23 cellular contexts compared by ENCODE assay signal in the genomic region with DNA sequence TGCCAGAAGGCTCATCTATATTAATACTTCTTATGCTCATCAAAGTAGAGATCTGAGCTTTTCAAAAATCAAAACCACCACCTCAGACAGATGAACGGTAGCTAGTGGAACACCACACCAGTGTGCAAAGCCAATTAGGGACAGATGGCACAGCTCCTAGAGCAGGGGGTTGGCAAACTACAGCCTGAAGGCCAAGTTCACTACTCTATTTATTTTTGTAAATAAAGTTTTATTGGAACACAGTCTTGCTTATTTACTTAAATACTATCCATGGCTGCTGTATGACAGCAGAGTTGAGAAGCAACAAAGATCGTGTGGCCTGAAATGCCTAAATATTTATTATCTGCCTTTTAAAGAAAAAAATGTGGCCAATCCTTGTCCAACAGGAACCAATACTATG.
"Had no signal": no experiment of that assay in that cellular context is flagged by ENCODE, and none has a peak within 500 bp of the region (broad histone marks: within the 10 kb centered on the region; RNA-seq: fewer than 3 reads in every experiment).

No MANE protein-coding gene starts in this region.

- H3K27ac ChIP-seq: adrenal gland, coronary artery, dorsolateral prefrontal cortex, right atrium auricular region, tibial nerve had no signal

- H3K4me3 Mint-ChIP-seq: activated naive CD4-positive, alpha-beta T cell treated with anti-CD3 and anti-CD28 coated beads for 36 hours; activated naive CD8-positive, alpha-beta T cell treated with anti-CD3 and anti-CD28 coated beads for 36 hours; brain; memory B cell; naive thymus-derived CD8-positive, alpha-beta T cell; neural crest cell had no signal

- H3K27me3 ChIP-seq: adrenal gland, dorsolateral prefrontal cortex, gastrocnemius medialis, right atrium auricular region, tibial nerve had no signal

- H3K27ac Mint-ChIP-seq: activated naive CD4-positive, alpha-beta T cell treated with anti-CD3 and anti-CD28 coated beads for 36 hours; activated naive CD8-positive, alpha-beta T cell treated with anti-CD3 and anti-CD28 coated beads for 36 hours; memory B cell had no signal

- DNase-seq: activated CD4-positive, alpha-beta T cell treated with anti-CD3 and anti-CD28 coated beads for 4 hours; activated CD4-positive, alpha-beta T cell treated with anti-CD3 and anti-CD28 coated beads, Interleukin-2, amount 50 U/mL, for 4 hours; activated effector memory CD4-positive, alpha-beta T cell treated with anti-CD3 and anti-CD28 coated beads, Interleukin-2, amount 50 U/mL, for 16 hours; activated naive CD4-positive, alpha-beta T cell treated with anti-CD3 and anti-CD28 coated beads for 36 hours; activated naive CD8-positive, alpha-beta T cell treated with anti-CD3 and anti-CD28 coated beads for 36 hours; aorta; dorsolateral prefrontal cortex; effector memory CD4-positive, alpha-beta T cell; gastrocnemius medialis; glutamatergic neuron; naive thymus-derived CD8-positive, alpha-beta T cell; nucleus accumbens; stimulated activated CD4-positive, alpha-beta T cell treated with anti-CD3 and anti-CD28 coated beads, Interleukin-15, amount 100 ng/mL, for 24 hours; stimulated activated CD4-positive, alpha-beta T cell treated with anti-CD3 and anti-CD28 coated beads, Interleukin-2, amount 100 ng/mL, for 24 hours; stimulated activated naive CD4-positive, alpha-beta T cell treated with Interleukin-2 at 50 U/mL for 16 hours; T-helper 9 cell had no signal

- ATAC-seq: gastrocnemius medialis; naive thymus-derived CD8-positive, alpha-beta T cell had no signal

- H3K4me3 ChIP-seq: adrenal gland, coronary artery, dorsolateral prefrontal cortex, gastrocnemius medialis, right atrium auricular region, tibial nerve had no signal

- H3K9me3 ChIP-seq: adrenal gland, gastrocnemius medialis, right atrium auricular region, tibial nerve had no signal

- H3K9me3 Mint-ChIP-seq: activated naive CD4-positive, alpha-beta T cell treated with anti-CD3 and anti-CD28 coated beads for 36 hours; activated naive CD8-positive, alpha-beta T cell treated with anti-CD3 and anti-CD28 coated beads for 36 hours; brain; memory B cell; naive thymus-derived CD8-positive, alpha-beta T cell; neural crest cell had no signal

- H3K27me3 Mint-ChIP-seq: activated naive CD8-positive, alpha-beta T cell treated with anti-CD3 and anti-CD28 coated beads for 36 hours; brain; memory B cell; naive thymus-derived CD8-positive, alpha-beta T cell had no signal
